ENCODE assay signal across 8 cellular contexts in the genomic region with DNA sequence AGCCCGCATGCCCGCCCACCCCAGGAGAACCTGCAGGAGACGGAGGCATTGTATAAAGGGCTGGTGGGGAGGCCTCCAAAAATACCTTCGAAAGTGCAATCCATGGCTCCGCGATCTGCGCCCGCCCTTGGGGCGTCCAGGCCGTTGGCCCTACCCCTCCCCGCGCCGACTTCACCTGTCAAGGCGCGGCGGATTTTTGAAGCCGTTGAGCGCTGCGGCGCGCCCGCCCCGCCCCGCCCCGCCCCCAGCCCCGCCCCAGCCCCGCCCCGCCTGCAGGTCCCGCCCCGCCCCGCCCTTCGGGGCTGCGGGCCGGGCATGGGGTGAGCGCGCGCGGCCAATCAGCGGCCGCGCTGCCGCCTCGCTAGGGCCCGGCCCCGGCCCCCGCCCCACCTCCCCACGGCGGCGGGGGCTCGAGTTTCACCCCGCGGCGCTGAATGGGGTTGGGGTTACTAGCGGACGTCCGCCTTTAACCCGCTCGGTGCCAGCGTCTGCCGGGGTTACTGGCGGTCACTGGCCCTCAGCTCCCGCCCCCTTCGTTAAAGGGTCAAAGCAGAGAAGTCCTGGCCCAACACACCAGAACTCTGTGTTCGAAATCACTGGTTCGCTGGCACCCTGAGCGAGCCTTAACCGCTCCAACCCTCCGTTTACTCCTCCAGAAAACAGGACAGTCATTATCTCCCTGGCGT. TPM values are rescaled to one million over a fixed set of nuclear protein-coding genes. Genes with fewer than 3 reads are reported as not detected.
DNase-seq lines count a peak whose midpoint lies in the region; ATAC-seq, FAIRE-seq and TF ChIP-seq lines count a peak whose summit lies in the region.

No MANE protein-coding gene starts in this region.

- H3K27ac ChIP-seq in IMR-90 (ENCODE audit: insufficient read depth, low read length) (peak overlapping the region; percentile 96), stomach (peak overlapping the region; percentile 66 to 94 (median 87))

- H3K27me3 Mint-ChIP-seq in natural killer cell treated with Interleukin-12 subunit alpha and Interleukin-12 subunit beta and Interleukin-15 and Interleukin-18, amount 100 ng/mL, for 72 hours: no peaks in the 10 kb centered on the region

- H3K9me3 ChIP-seq in IMR-90 (ENCODE audit: control insufficient read depth, insufficient read depth, low read length): no peaks in the 10 kb centered on the region
- H3K9me3 ChIP-seq in stomach: no peaks in the 10 kb centered on the region

- H3K9me3 Mint-ChIP-seq in natural killer cell treated with Interleukin-12 subunit alpha and Interleukin-12 subunit beta and Interleukin-15 and Interleukin-18, amount 100 ng/mL, for 72 hours: no peaks in the 10 kb centered on the region

- H3K4me1 ChIP-seq in IMR-90 (ENCODE audit: control insufficient read depth, insufficient read depth, low read length): peaks cover 53% of the 10 kb centered on the region
- peaks cover 82 to 98% (median 90%) of the 10 kb centered on the region in 4 donors for H3K4me1 ChIP-seq in stomach

- H3K18ac ChIP-seq in IMR-90 (ENCODE audit: low read depth, low read length): peak overlapping the region; percentile 92

- peak overlapping the region; percentile 64 to 81 for H3K27ac Mint-ChIP-seq in natural killer cell treated with Interleukin-12 subunit alpha and Interleukin-12 subunit beta and Interleukin-15 and Interleukin-18, amount 100 ng/mL, for 72 hours

- H3K56ac ChIP-seq in IMR-90 (ENCODE audit: extremely low read depth, insufficient read depth, low read length): no peak overlapping the region; the same call in 1 of the 2 replicates

- H4K8ac ChIP-seq in IMR-90 (ENCODE audit: low read depth in 2 of 2, low read length in 2 of 2): peak overlapping the region; percentile 5 to 91; a peak in 3 of 4 replicates

- in situ Hi-C loops in IMR-90 (cut with MboI; ENCODE audit: low sequenced_read_pairs): no loop called here

- peak overlapping the region; percentile 64 for H3K4me3 Mint-ChIP-seq in natural killer cell treated with Interleukin-12 subunit alpha and Interleukin-12 subunit beta and Interleukin-15 and Interleukin-18, amount 100 ng/mL, for 72 hours

- H3K23ac ChIP-seq in IMR-90 (ENCODE audit: low read depth, low read length): peak overlapping the region; percentile 100

- H3K4me1 Mint-ChIP-seq in natural killer cell treated with Interleukin-12 subunit alpha and Interleukin-12 subunit beta and Interleukin-15 and Interleukin-18, amount 100 ng/mL, for 72 hours (ENCODE audit: low read depth in 2 of 2): peaks cover 48 to 58% of the 10 kb centered on the region in 2 donors

- H3K27me3 ChIP-seq in IMR-90 (ENCODE audit: control insufficient read depth, insufficient read depth, low read length) (no peaks in the 10 kb centered on the region), stomach (no peaks in the 10 kb centered on the region)

- ATAC-seq in GM21515 (IDR thresholded peaks at IDR 0.05; ENCODE audit: unreplicated experiment) (peak; percentile 67), IMR-90 (ENCODE audit: low read depth) (peak; percentile 95)
- peak; percentile 92 for ATAC-seq in natural killer cell treated with Interleukin-12 subunit alpha and Interleukin-12 subunit beta and Interleukin-15 and Interleukin-18, amount 100 ng/mL, for 72 hours

- intact Hi-C loops in IMR-90 (cut with micrococcal nuclease) (no loop called here), stomach (cut with DNase I; ENCODE audit: low total_unique reads) (no loop called here)

- peak overlapping the region; percentile 93 for H3K4me2 ChIP-seq in IMR-90 (ENCODE audit: low read depth, low read length)

- TF ChIP-seq EP300 in stomach (IDR thresholded peaks at IDR 0.05): peak; percentile 51

- WGBS in IMR-90 (ENCODE audit: extremely low coverage in 2 of 2, insufficient read length in 1 of 2), 2 experiments: 0% methylated on average over 5 of the region's 69 CpGs; no CpG with 5 or more reads in 1 of the 2 experiments
- 1% methylated on average over 18 to 69 of the region's 69 CpGs for WGBS in stomach, 5 donors

- peak overlapping the region; percentile 91 for H4K91ac ChIP-seq in IMR-90 (ENCODE audit: insufficient read depth, low read depth, low read length)

- CTCF ChIA-PET in IMR-90 (lab: Yijun Ruan, JAX): no interaction called here

- TF ChIP-seq CTCF in IMR-90 (conservative IDR thresholded peaks at IDR 0.05; ENCODE audit: low read depth, low read length) (no peak), fibroblast of mammary gland (conservative IDR thresholded peaks at IDR 0.05; ENCODE audit: control insufficient read depth, insufficient read depth, low read depth, low read length) (no peak), stomach (IDR thresholded peaks at IDR 0.05) (no peak)

- peaks cover 38 to 95% of the 10 kb centered on the region in 2 experiments for H3K79me1 ChIP-seq in IMR-90 (ENCODE audit: low read depth in 1 of 2, low read length in 2 of 2)

- TF ChIP-seq POLR2A in IMR-90 (IDR thresholded peaks at IDR 0.05; ENCODE audit: low read depth, low read length) (no peak), stomach (IDR thresholded peaks at IDR 0.05) (no peak)

- peak overlapping the region; percentile 88 for H2AFZ ChIP-seq in IMR-90 (replicated peaks; ENCODE audit: low read length, poor library complexity)

- no peaks in the 10 kb centered on the region for H3K36me3 Mint-ChIP-seq in natural killer cell treated with Interleukin-12 subunit alpha and Interleukin-12 subunit beta and Interleukin-15 and Interleukin-18, amount 100 ng/mL, for 72 hours

- no TSS peak for BruUV-seq in IMR-90 (replicated peaks; lab: Mats Ljungman, UMichigan)

- H3K14ac ChIP-seq in IMR-90 (replicated peaks; ENCODE audit: low read depth, low read length): peak overlapping the region; percentile 100

- no peak for FAIRE-seq in RCC 7860 (lab: Jason Lieb, UNC)

- peak overlapping the region; percentile 42 for H4K5ac ChIP-seq in IMR-90 (ENCODE audit: low read depth, low read length)

- peak overlapping the region; percentile 71 for H2BK5ac ChIP-seq in IMR-90 (ENCODE audit: low read depth, low read length, poor library complexity, severe bottlenecking)

- peak overlapping the region; percentile 91 for H2BK20ac ChIP-seq in IMR-90 (ENCODE audit: low read depth, low read length)

- peak overlapping the region; percentile 99 for H2AK9ac ChIP-seq in IMR-90 (replicated peaks; ENCODE audit: low read depth, low read length, poor library complexity)

- DNase-seq in DMS79 (lab: John Stamatoyannopoulos, UW) (peak; percentile 59), IMR-90 (peak; percentile 61), RCC 7860 (ENCODE audit: low spot score) (peak; percentile 28), fibroblast of mammary gland (ENCODE audit: low read depth) (peak; percentile 67), stomach (peak; percentile 89)
- DNase-seq in activated T-helper 1 cell treated with anti-CD3 and anti-CD28 coated beads, Interleukin-2, amount 50 U/mL, for 16 hours (ENCODE audit: low read depth in 1 of 2, low spot score in 1 of 2): peak; percentile 43 to 70
- DNase-seq in natural killer cell treated with Interleukin-12 subunit alpha and Interleukin-12 subunit beta and Interleukin-15 and Interleukin-18, amount 100 ng/mL, for 72 hours (ENCODE audit: low spot score): peak; percentile 89

- peaks cover 85% of the 10 kb centered on the region for H4K20me1 ChIP-seq in IMR-90 (ENCODE audit: insufficient read depth, low read length)

- no peak for TF ChIP-seq RAD21 in IMR-90 (IDR thresholded peaks at IDR 0.05; ENCODE audit: low read length)

- peak overlapping the region; percentile 54 for H3K9ac ChIP-seq in IMR-90 (ENCODE audit: low read depth, low read length)

- dilution Hi-C loops in IMR-90 (cut with HindIII; ENCODE audit: low sequenced_read_pairs, unreplicated experiment): no loop called here

- H3K9me1 ChIP-seq in IMR-90 (ENCODE audit: insufficient read depth, low read length): peaks cover 38% of the 10 kb centered on the region

- H2BK120ac ChIP-seq in IMR-90 (ENCODE audit: low read depth, low read length): peak overlapping the region; percentile 98

- peak overlapping the region; percentile 99 for H3K4ac ChIP-seq in IMR-90 (ENCODE audit: low read depth, low read length)

- H2BK15ac ChIP-seq in IMR-90 (ENCODE audit: low read depth, low read length): peak overlapping the region; percentile 55; the same call in 2 of the 3 replicates

- peak overlapping the region; percentile 97 for H2AK5ac ChIP-seq in IMR-90 (ENCODE audit: low read depth, low read length)

- H3K36me3 ChIP-seq in IMR-90 (ENCODE audit: control insufficient read depth, insufficient read depth, low read length): peaks cover 15% of the 10 kb centered on the region
- peaks cover 14 to 28% (median 17%) of the 10 kb centered on the region in 4 donors for H3K36me3 ChIP-seq in stomach

- peak overlapping the region; percentile 40 for H3K4me3 ChIP-seq in IMR-90 (ENCODE audit: insufficient read depth, low read depth, low read length)
- H3K4me3 ChIP-seq in fibroblast of mammary gland (ENCODE audit: control insufficient read depth, low read depth, low read length): peak overlapping the region; percentile 67
- peak overlapping the region; percentile 48 to 51 (median 50) for H3K4me3 ChIP-seq in stomach

- POLR2A ChIA-PET in IMR-90 (lab: Charles Lee; ENCODE audit: unreplicated experiment): no interaction called here

TF ChIP-seq in IMR-90, 13 proteins besides CTCF, POLR2A, EP300 and RAD21:
- TF ChIP-seq, protein P1, sequence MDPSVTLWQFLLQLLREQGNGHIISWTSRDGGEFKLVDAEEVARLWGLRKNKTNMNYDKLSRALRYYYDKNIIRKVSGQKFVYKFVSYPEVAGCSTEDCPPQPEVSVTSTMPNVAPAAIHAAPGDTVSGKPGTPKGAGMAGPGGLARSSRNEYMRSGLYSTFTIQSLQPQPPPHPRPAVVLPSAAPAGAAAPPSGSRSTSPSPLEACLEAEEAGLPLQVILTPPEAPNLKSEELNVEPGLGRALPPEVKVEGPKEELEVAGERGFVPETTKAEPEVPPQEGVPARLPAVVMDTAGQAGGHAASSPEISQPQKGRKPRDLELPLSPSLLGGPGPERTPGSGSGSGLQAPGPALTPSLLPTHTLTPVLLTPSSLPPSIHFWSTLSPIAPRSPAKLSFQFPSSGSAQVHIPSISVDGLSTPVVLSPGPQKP (IDR thresholded peaks at IDR 0.05; ENCODE audit: borderline replicate concordance, low read depth, low read length): no peak
- TF ChIP-seq RCOR1 (IDR thresholded peaks at IDR 0.05; ENCODE audit: insufficient replicate concordance, low read length) (no peak), SMC3 (IDR thresholded peaks at IDR 0.05; ENCODE audit: low read depth, low read length) (no peak), MAZ (IDR thresholded peaks at IDR 0.05; ENCODE audit: borderline replicate concordance, low read depth, low read length) (peak; percentile 84; the same call in 1 of the 2 replicates)

RNA-seq across cellular contexts. Expression of a gene that starts 13.2 kb away (rescaled TPM):
- 3.3 and 3.4 TPM in 2 replicates for total RNA-seq in IMR-90 (2012; rRNA removed)
- 20.4 and 22.3 TPM in 2 replicates for polyA plus RNA-seq in IMR-90 (2012; rRNA removed)
- polyA plus RNA-seq in IMR-90 (2012; cell fraction: cytosol; rRNA removed): 16.2 and 23.6 TPM in 2 replicates
- polyA plus RNA-seq in IMR-90 (2012; cell fraction: nucleus; rRNA removed; ENCODE audit: low replicate concordance): 82.8 and 188 TPM in 2 replicates
- 10 to 100 TPM; 55.8 to 73.5 TPM for total RNA-seq in natural killer cell treated with Interleukin-12 subunit alpha and Interleukin-12 subunit beta and Interleukin-15 and Interleukin-18, amount 100 ng/mL, for 72 hours
- total RNA-seq in stomach: 100 to 1,000 TPM in 3 of 5 donors, 10 to 100 TPM in 2; 18.9 to 207 (median 126) TPM
- polyA plus RNA-seq in stomach: 10 to 100 TPM; 13.1 to 64.5 (median 17.2) TPM

Comparison
In these comparisons a context has a peak if more than half of its experiments do, and no peak if none do; other contexts are left out.
1. Peak in every context shown above with its lines: DNase-seq, ATAC-seq, H3K4me3 ChIP-seq and H3K27ac ChIP-seq.
2. DNase-seq: peak in every context shown above with its lines; median percentile 89 in natural killer cell treated with Interleukin-12 subunit alpha and Interleukin-12 subunit beta and Interleukin-15 and Interleukin-18, amount 100 ng/mL, for 72 hours; 89 in stomach; 67 in fibroblast of mammary gland; 61 in IMR-90; 59 in DMS79; 56 in activated T-helper 1 cell treated with anti-CD3 and anti-CD28 coated beads, Interleukin-2, amount 50 U/mL, for 16 hours; 28 in RCC 7860.